18 cellular contexts compared by ENCODE assay signal in genomic region chr22:20230777-20231420, GRCh38.
"Had no signal": no experiment of that assay in that cellular context is flagged by ENCODE, and none has a peak within 500 bp of the region (broad histone marks: within the 10 kb centered on the region; RNA-seq: fewer than 3 reads in every experiment).

No MANE protein-coding gene starts in this region.

- H3K27me3 ChIP-seq: body of pancreas, MG63 had no signal

- DNase-seq: activated CD4-positive, alpha-beta T cell treated with anti-CD3 and anti-CD28 coated beads for 48 hours; activated CD4-positive, alpha-beta T cell treated with anti-CD3 and anti-CD28 coated beads, Interleukin-2, amount 50 U/mL, for 48 hours; activated CD4-positive, CD25-positive, alpha-beta regulatory T cell treated with anti-CD3 and anti-CD28 coated beads, Interleukin-2, amount 50 U/mL, for 72 hours; activated CD8-positive, alpha-beta memory T cell treated with anti-CD3 and anti-CD28 coated beads, Interleukin-2, amount 10 ng/mL, durations not matched to agents 7 days and 5 days; activated effector memory CD4-positive, alpha-beta T cell treated with Interleukin-2 at 50 U/mL for 16 hours; activated naive CD4-positive, alpha-beta T cell; activated T-cell treated with anti-CD3 and anti-CD28 coated beads, Interleukin-2, amount 50 U/mL, for 24 hours; central memory CD4-positive, alpha-beta T cell; MG63; MV-4-11; NCI-H1436; NCI-H1694 treated with DMSO at 0.1 percent for 48 hours; NCI-H510A treated with DMSO at 0.1 percent for 48 hours; PC-3; SHP77 treated with DMSO at 0.1 percent for 48 hours had no signal

- H3K27ac ChIP-seq: body of pancreas had no signal

- FAIRE-seq: bronchial epithelial cell, RCC 7860 had no signal

- H3K36me3 ChIP-seq: MG63 had no signal

- H3K9me3 ChIP-seq: body of pancreas, MG63 had no signal

- H3K4me3 ChIP-seq: body of pancreas, MG63 had no signal
